In the genomic region with DNA sequence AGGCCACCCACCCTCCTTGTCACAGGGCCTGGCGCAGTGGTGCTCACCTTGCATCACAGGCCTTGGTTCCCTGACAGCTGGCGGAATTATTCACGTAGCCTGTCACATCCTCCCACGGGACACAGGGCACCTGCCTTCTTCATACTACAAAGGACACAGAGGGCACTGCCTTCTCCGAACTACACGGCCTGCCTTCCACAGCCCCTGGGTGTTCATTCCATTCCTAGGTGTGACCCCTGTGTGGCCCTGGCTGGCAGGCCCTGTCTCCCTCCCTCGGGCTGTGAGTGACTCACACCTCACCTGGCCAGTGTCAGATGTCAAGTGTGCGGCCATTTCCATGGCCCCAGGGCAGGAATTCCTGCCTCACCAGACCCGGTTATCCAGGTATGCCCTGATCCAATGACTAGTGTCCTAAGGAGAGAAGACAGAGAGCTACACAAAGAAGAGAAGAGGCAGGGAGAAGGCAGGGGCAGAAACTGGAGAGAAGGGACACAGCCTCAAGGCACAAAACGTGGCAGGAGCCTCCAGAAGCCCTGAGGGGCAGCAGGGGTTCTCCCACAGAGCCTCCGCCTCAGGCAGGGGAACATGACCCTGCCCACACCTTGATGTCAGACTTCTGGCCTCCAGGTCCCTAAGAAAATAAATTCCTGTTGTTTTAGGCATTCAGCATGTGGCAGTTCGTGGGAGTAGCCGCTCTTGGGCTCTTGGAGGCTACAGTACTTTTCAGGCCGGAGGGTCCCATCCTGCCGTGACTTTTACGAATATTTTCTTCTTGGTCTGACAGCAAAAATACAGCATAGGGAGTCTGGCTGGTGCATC, we compare ENCODE assay signal across 11 cellular contexts. TPM values are rescaled to one million over a fixed set of nuclear protein-coding genes. Genes with fewer than 3 reads are reported as not detected.
A peak's percentile ranks its signal among the peaks of the same experiment; 100 is the strongest.
DNase-seq lines count a peak whose midpoint lies in the region; ATAC-seq, FAIRE-seq and TF ChIP-seq lines count a peak whose summit lies in the region.
"Had no signal": no experiment of that assay in that cellular context is flagged by ENCODE, and none has a peak within 500 bp of the region (broad histone marks: within the 10 kb centered on the region; RNA-seq: fewer than 3 reads in every experiment).

No MANE protein-coding gene starts in this region.

- no peaks in the 10 kb centered on the region for H3K9me3 Mint-ChIP-seq in activated CD4-positive, alpha-beta memory T cell treated with anti-CD3 and anti-CD28 coated beads for 36 hours
- no peaks in the 10 kb centered on the region for H3K9me3 Mint-ChIP-seq in activated CD4-positive, alpha-beta memory T cell treated with anti-CD3 and anti-CD28 coated beads, Interleukin-2, amount 10 ng/mL, durations not matched to agents 7 days and 5 days
- H3K9me3 Mint-ChIP-seq in WTC11: no peaks in the 10 kb centered on the region

- H3K27me3 ChIP-seq in suprapubic skin: no peaks in the 10 kb centered on the region

- DNase-seq in activated CD4-positive, alpha-beta memory T cell treated with anti-CD3 and anti-CD28 coated beads for 36 hours: peak; percentile 7
- DNase-seq in activated CD4-positive, alpha-beta memory T cell treated with anti-CD3 and anti-CD28 coated beads, Interleukin-2, amount 10 ng/mL, durations not matched to agents 7 days and 5 days: no peak
- peak; percentile 78 for DNase-seq in WTC11 (ENCODE audit: low spot score)
- DNase-seq in kidney: peak; percentile 93
- DNase-seq in suprapubic skin (ENCODE audit: low spot score in 2 of 2): no peak
- DNase-seq in middle frontal gyrus (ENCODE audit: extremely low spot score, low spot score): no peak
- DNase-seq in foreskin fibroblast: no peak
- DNase-seq: activated CD4-positive, alpha-beta T cell treated with anti-CD3 and anti-CD28 coated beads, Interleukin-2, amount 50 U/mL, for 48 hours; cortex of kidney; H7 had no signal

- peak overlapping the region in 1 of 2 donors; percentile 20 for H3K9ac ChIP-seq in kidney (ENCODE audit: low read length in 2 of 2)

- 68% methylated on average over 15 of the region's 16 CpGs for WGBS in suprapubic skin

- H3K9me3 ChIP-seq in kidney (ENCODE audit: control insufficient read depth in 1 of 2, low read length in 2 of 2): no peaks in the 10 kb centered on the region
- H3K9me3 ChIP-seq in suprapubic skin: no peaks in the 10 kb centered on the region

- H3K36me3 ChIP-seq in kidney (ENCODE audit: control insufficient read depth in 1 of 2, insufficient read depth in 2 of 2, low read length in 2 of 2): no peaks in the 10 kb centered on the region
- no peaks in the 10 kb centered on the region for H3K36me3 ChIP-seq in suprapubic skin

- H3K4me1 ChIP-seq in kidney (ENCODE audit: control insufficient read depth in 1 of 2, insufficient read depth in 1 of 2, low read depth in 1 of 2, low read length in 2 of 2) (peaks cover 9 to 22% of the 10 kb centered on the region in 2 donors), suprapubic skin (peaks cover 58% of the 10 kb centered on the region)

- H3K27me3 Mint-ChIP-seq in activated CD4-positive, alpha-beta memory T cell treated with anti-CD3 and anti-CD28 coated beads for 36 hours: no peaks in the 10 kb centered on the region
- no peaks in the 10 kb centered on the region for H3K27me3 Mint-ChIP-seq in activated CD4-positive, alpha-beta memory T cell treated with anti-CD3 and anti-CD28 coated beads, Interleukin-2, amount 10 ng/mL, durations not matched to agents 7 days and 5 days
- peaks cover 13% of the 10 kb centered on the region for H3K27me3 Mint-ChIP-seq in WTC11 (ENCODE audit: low read depth)

- H3K4me3 ChIP-seq in kidney (ENCODE audit: low read length in 2 of 2): no peak overlapping the region
- no peak overlapping the region for H3K4me3 ChIP-seq in suprapubic skin
- H3K4me3 ChIP-seq in foreskin fibroblast (ENCODE audit: low read depth in 1 of 2, low read length in 2 of 2): no peak overlapping the region

- no peak for TF ChIP-seq EP300 in suprapubic skin (IDR thresholded peaks at IDR 0.05)

- no peak overlapping the region for H3K4me3 Mint-ChIP-seq in activated CD4-positive, alpha-beta memory T cell treated with anti-CD3 and anti-CD28 coated beads for 36 hours
- no peak overlapping the region for H3K4me3 Mint-ChIP-seq in activated CD4-positive, alpha-beta memory T cell treated with anti-CD3 and anti-CD28 coated beads, Interleukin-2, amount 10 ng/mL, durations not matched to agents 7 days and 5 days
- no peak overlapping the region for H3K4me3 Mint-ChIP-seq in WTC11

- peaks cover 18% of the 10 kb centered on the region for H3K36me3 Mint-ChIP-seq in activated CD4-positive, alpha-beta memory T cell treated with anti-CD3 and anti-CD28 coated beads for 36 hours
- H3K36me3 Mint-ChIP-seq in activated CD4-positive, alpha-beta memory T cell treated with anti-CD3 and anti-CD28 coated beads, Interleukin-2, amount 10 ng/mL, durations not matched to agents 7 days and 5 days (ENCODE audit: low read depth): peaks cover 67% of the 10 kb centered on the region
- no peaks in the 10 kb centered on the region; the same call in 1 of the 2 replicates for H3K36me3 Mint-ChIP-seq in WTC11

- H3K27ac Mint-ChIP-seq in activated CD4-positive, alpha-beta memory T cell treated with anti-CD3 and anti-CD28 coated beads for 36 hours: peak overlapping the region; percentile 55
- no peak overlapping the region for H3K27ac Mint-ChIP-seq in activated CD4-positive, alpha-beta memory T cell treated with anti-CD3 and anti-CD28 coated beads, Interleukin-2, amount 10 ng/mL, durations not matched to agents 7 days and 5 days
- peak overlapping the region; percentile 93 for H3K27ac Mint-ChIP-seq in WTC11

- H3K27ac ChIP-seq in kidney (ENCODE audit: low read depth in 2 of 2, low read length in 2 of 2) (peak overlapping the region; percentile 79 to 80), suprapubic skin (peak overlapping the region; percentile 10)

- TF ChIP-seq POLR2A in suprapubic skin (IDR thresholded peaks at IDR 0.05): no peak

- intact Hi-C loops in activated CD4-positive, alpha-beta memory T cell treated with anti-CD3 and anti-CD28 coated beads for 36 hours (cut with micrococcal nuclease): no loop called here
- intact Hi-C loops in kidney (cut with DNase I): no loop called here

- POLR2A ChIA-PET in activated CD4-positive, alpha-beta memory T cell treated with anti-CD3 and anti-CD28 coated beads for 36 hours (lab: Charles Lee): interaction anchor here (0.7 kb wide), 1 partner anchor 85 kb away, joined by 3 read pairs; no protein-coding TSS in a partner anchor
- POLR2A ChIA-PET in activated CD4-positive, alpha-beta memory T cell treated with anti-CD3 and anti-CD28 coated beads, Interleukin-2, amount 10 ng/mL, durations not matched to agents 7 days and 5 days (lab: Charles Lee): no interaction called here
- POLR2A ChIA-PET in WTC11 (lab: Charles Lee): no interaction called here

- peak; percentile 71 for ATAC-seq in WTC11
- no peak for ATAC-seq in HG03159 (IDR thresholded peaks at IDR 0.05; ENCODE audit: unreplicated experiment)

- no peak for FAIRE-seq in kidney (lab: Jason Lieb, UNC)

- peaks cover 60% of the 10 kb centered on the region for H3K4me1 Mint-ChIP-seq in activated CD4-positive, alpha-beta memory T cell treated with anti-CD3 and anti-CD28 coated beads for 36 hours (ENCODE audit: low read depth)
- peaks cover 42% of the 10 kb centered on the region for H3K4me1 Mint-ChIP-seq in activated CD4-positive, alpha-beta memory T cell treated with anti-CD3 and anti-CD28 coated beads, Interleukin-2, amount 10 ng/mL, durations not matched to agents 7 days and 5 days
- peaks cover 68% of the 10 kb centered on the region for H3K4me1 Mint-ChIP-seq in WTC11

- CTCF ChIA-PET in activated CD4-positive, alpha-beta memory T cell treated with anti-CD3 and anti-CD28 coated beads for 36 hours (lab: Charles Lee): no interaction called here
- CTCF ChIA-PET in activated CD4-positive, alpha-beta memory T cell treated with anti-CD3 and anti-CD28 coated beads, Interleukin-2, amount 10 ng/mL, durations not matched to agents 7 days and 5 days (lab: Charles Lee): no interaction called here
- CTCF ChIA-PET in WTC11 (lab: Charles Lee): no interaction called here

- TF ChIP-seq CTCF in WTC11 (IDR thresholded peaks at IDR 0.05) (no peak), kidney (IDR thresholded peaks at IDR 0.05; ENCODE audit: borderline replicate concordance, extremely low read depth, insufficient read depth) (no peak), suprapubic skin (IDR thresholded peaks at IDR 0.05) (no peak), foreskin fibroblast (IDR thresholded peaks at IDR 0.05; ENCODE audit: low read depth, low read length) (no peak)

TF ChIP-seq in WTC11, 78 proteins besides CTCF, POLR2A, EP300 and RAD21:
- TF ChIP-seq ZNF121 (CRISPR knock-in tag; IDR thresholded peaks at IDR 0.05) (peak; percentile 48; the same call in 1 of the 2 replicates), ZBTB21 (CRISPR knock-in tag; IDR thresholded peaks at IDR 0.05; ENCODE audit: borderline replicate concordance) (peak; percentile 28; the same call in 1 of the 2 replicates), ZNF317 (CRISPR knock-in tag; IDR thresholded peaks at IDR 0.05; ENCODE audit: borderline replicate concordance, low read depth) (no peak), NR2C2 (CRISPR knock-in tag; IDR thresholded peaks at IDR 0.05) (no peak), OVOL2 (CRISPR knock-in tag; IDR thresholded peaks at IDR 0.05; ENCODE audit: borderline replicate concordance) (no peak)
- TF ChIP-seq, protein P1, sequence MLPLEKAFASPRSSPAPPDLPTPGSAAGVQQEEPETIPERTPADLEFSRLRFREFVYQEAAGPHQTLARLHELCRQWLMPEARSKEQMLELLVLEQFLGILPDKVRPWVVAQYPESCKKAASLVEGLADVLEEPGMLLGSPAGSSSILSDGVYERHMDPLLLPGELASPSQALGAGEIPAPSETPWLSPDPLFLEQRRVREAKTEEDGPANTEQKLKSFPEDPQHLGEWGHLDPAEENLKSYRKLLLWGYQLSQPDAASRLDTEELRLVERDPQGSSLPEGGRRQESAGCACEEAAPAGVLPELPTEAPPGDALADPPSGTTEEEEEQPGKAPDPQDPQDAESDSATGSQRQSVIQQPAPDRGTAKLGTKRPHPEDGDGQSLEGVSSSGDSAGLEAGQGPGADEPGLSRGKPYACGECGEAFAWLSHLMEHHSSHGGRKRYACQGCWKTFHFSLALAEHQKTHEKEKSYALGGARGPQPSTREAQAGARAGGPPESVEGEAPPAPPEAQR (CRISPR knock-in tag; IDR thresholded peaks at IDR 0.05): no peak

RNA-seq across cellular contexts. Expression of a gene that starts 43.4 kb away (rescaled TPM):
- 10 to 100 TPM; 38.9 to 40.4 TPM for total RNA-seq in activated CD4-positive, alpha-beta memory T cell treated with anti-CD3 and anti-CD28 coated beads for 36 hours
- 10 to 100 TPM; 81.4 to 95.3 TPM for total RNA-seq in activated CD4-positive, alpha-beta memory T cell treated with anti-CD3 and anti-CD28 coated beads, Interleukin-2, amount 10 ng/mL, durations not matched to agents 7 days and 5 days
- total RNA-seq in WTC11 (2021): 19.6 to 20.2 TPM (median 19.6 TPM) in 3 replicates
- 61.2 TPM for total RNA-seq in kidney
- polyA plus RNA-seq in kidney (ENCODE audit: insufficient read depth, low read depth, low replicate concordance): 15.1 TPM
- total RNA-seq in suprapubic skin: 100 to 1,000 TPM in 1 of 4 donors, 10 to 100 TPM in 3; 37.0 to 100 (median 69.3) TPM

Comparison
In these comparisons a context has a peak if more than half of its experiments do, and no peak if none do; other contexts are left out.
1. DNase-seq: peak in activated CD4-positive, alpha-beta memory T cell treated with anti-CD3 and anti-CD28 coated beads for 36 hours (single experiment), WTC11 (single experiment) and kidney (single experiment); none in activated CD4-positive, alpha-beta memory T cell treated with anti-CD3 and anti-CD28 coated beads, Interleukin-2, amount 10 ng/mL, durations not matched to agents 7 days and 5 days (single experiment), suprapubic skin (0 of 2), middle frontal gyrus (single experiment) and foreskin fibroblast (0 of 2).